Comparison of ENCODE assay signal across 14 cellular contexts in genomic region chr18:11323359-11323819, GRCh38.
DNase-seq lines count a peak whose midpoint lies in the region; ATAC-seq and TF ChIP-seq lines count a peak whose summit lies in the region.
"Had no signal": no experiment of that assay in that cellular context is flagged by ENCODE, and none has a peak within 500 bp of the region (broad histone marks: within the 10 kb centered on the region; RNA-seq: fewer than 3 reads in every experiment).

No MANE protein-coding gene starts in this region.

- no peaks in the 10 kb centered on the region for H3K9me3 ChIP-seq in MM.1S (replicated peaks; ENCODE audit: insufficient read depth, low read length)

- H2AFZ ChIP-seq in MM.1S (ENCODE audit: low read length) = no peak overlapping the region

- H3K4me1 ChIP-seq in MM.1S (ENCODE audit: low read length) = peaks cover 17% of the 10 kb centered on the region

- no peaks in the 10 kb centered on the region for H3K27me3 ChIP-seq in MM.1S (replicated peaks; ENCODE audit: insufficient read depth, low read length)

- no peak overlapping the region for H3K27ac ChIP-seq in MM.1S (ENCODE audit: low read length)

- H3F3A ChIP-seq in MM.1S (ENCODE audit: insufficient read depth, low read length) = no peaks in the 10 kb centered on the region; the same call in 1 of the 2 replicates

- no peak overlapping the region for H3K4me3 ChIP-seq in choroid plexus epithelial cell (ENCODE audit: low read depth, low read length)
- H3K4me3 ChIP-seq in MM.1S (ENCODE audit: low read length) = no peak overlapping the region
- H3K4me3 ChIP-seq: skin epidermis had no signal

- H3K79me2 ChIP-seq in MM.1S (ENCODE audit: low read length) = no peaks in the 10 kb centered on the region

- H3K36me3 ChIP-seq in MM.1S (replicated peaks; ENCODE audit: insufficient read depth, low read length) = no peaks in the 10 kb centered on the region

- no peaks in the 10 kb centered on the region for H4K20me1 ChIP-seq in MM.1S (ENCODE audit: insufficient read depth, low read length)

- TF ChIP-seq CTCF in choroid plexus epithelial cell (conservative IDR thresholded peaks at IDR 0.05; ENCODE audit: low read depth, low read length) (peak; percentile 33), omental fat pad (IDR thresholded peaks at IDR 0.05) (no peak), MM.1S (IDR thresholded peaks at IDR 0.05; ENCODE audit: low read length) (no peak)

- DNase-seq in ELF-1 (ENCODE audit: low read depth, low spot score) = peak; percentile 58
- DNase-seq in M059J (ENCODE audit: low read depth) = peak; percentile 99
- peak; percentile 88 for DNase-seq in choroid plexus epithelial cell (ENCODE audit: low read depth)
- DNase-seq in omental fat pad (ENCODE audit: low spot score) = no peak
- DNase-seq in mesenteric fat pad (ENCODE audit: low spot score) = no peak
- DNase-seq in MM.1S = no peak
- DNase-seq: caudate nucleus; DMS79; NCI-H1048; NCI-H774; stimulated activated CD8-positive, alpha-beta memory T cell treated with anti-CD3 and anti-CD28 coated beads, Interleukin-4, amount 100 ng/mL, for 48 hours had no signal

- H3K4me2 ChIP-seq in MM.1S (ENCODE audit: low read depth, low read length) = no peak overlapping the region

- no peak overlapping the region for H3K9ac ChIP-seq in MM.1S (ENCODE audit: low read length)

- peak; percentile 58 for ATAC-seq in omental fat pad (ENCODE audit: low FRiP score)
- no peak for ATAC-seq in GM21360 (IDR thresholded peaks at IDR 0.05; ENCODE audit: unreplicated experiment)
- no peak for ATAC-seq in HG03457 (IDR thresholded peaks at IDR 0.05; ENCODE audit: unreplicated experiment)

- no peaks in the 10 kb centered on the region for H3K9me2 ChIP-seq in MM.1S (replicated peaks; ENCODE audit: insufficient read depth, low read length)

Comparison
In these comparisons a context has a peak if more than half of its experiments do, and no peak if none do; other contexts are left out.
1. DNase-seq: peak in ELF-1 (single experiment), M059J (single experiment) and choroid plexus epithelial cell (single experiment); none in omental fat pad (single experiment), mesenteric fat pad (single experiment) and MM.1S (single experiment).